29 cellular contexts compared by ENCODE assay signal in genomic region chr10:73296946-73297345, GRCh38.
"Had no signal": no experiment of that assay in that cellular context is flagged by ENCODE, and none has a peak within 500 bp of the region (broad histone marks: within the 10 kb centered on the region; RNA-seq: fewer than 3 reads in every experiment).

No MANE protein-coding gene starts in this region.

- H3K4me1 Mint-ChIP-seq: naive thymus-derived CD8-positive, alpha-beta T cell; nephron progenitor cell; stimulated activated naive CD8-positive, alpha-beta T cell treated with anti-CD3 and anti-CD28 coated beads, Interleukin-15, amount 100 ng/mL, for 72 hours had no signal

- H3K4me3 ChIP-seq: colonic mucosa, esophagus squamous epithelium, heart right ventricle, left lung, ovary, psoas muscle, sigmoid colon, suprapubic skin, transverse colon, vagina had no signal

- H3K9me3 Mint-ChIP-seq: dendritic cell treated with granulocyte-macrophage colony-stimulating factor and Interleukin-4, amounts not matched to agents 40 ng/mL and 50 ng/mL, for 4 days; naive thymus-derived CD8-positive, alpha-beta T cell; nephron progenitor cell; stimulated activated naive CD8-positive, alpha-beta T cell treated with anti-CD3 and anti-CD28 coated beads, Interleukin-15, amount 100 ng/mL, for 72 hours had no signal

- H3K9me3 ChIP-seq: colonic mucosa, esophagus squamous epithelium, heart right ventricle, left lung, ovary, psoas muscle, sigmoid colon, suprapubic skin, transverse colon, vagina had no signal

- H3K27me3 ChIP-seq: colonic mucosa, esophagus squamous epithelium, heart right ventricle, left lung, ovary, sigmoid colon, suprapubic skin, transverse colon, vagina had no signal

- H3K27ac Mint-ChIP-seq: dendritic cell treated with granulocyte-macrophage colony-stimulating factor and Interleukin-4, amounts not matched to agents 40 ng/mL and 50 ng/mL, for 4 days; naive thymus-derived CD8-positive, alpha-beta T cell; nephron progenitor cell had no signal

- H3K4me3 Mint-ChIP-seq: dendritic cell treated with granulocyte-macrophage colony-stimulating factor and Interleukin-4, amounts not matched to agents 40 ng/mL and 50 ng/mL, for 4 days; naive thymus-derived CD8-positive, alpha-beta T cell; nephron progenitor cell; stimulated activated naive CD8-positive, alpha-beta T cell treated with anti-CD3 and anti-CD28 coated beads, Interleukin-15, amount 100 ng/mL, for 72 hours had no signal

- H3K27me3 Mint-ChIP-seq: stimulated activated naive CD8-positive, alpha-beta T cell treated with anti-CD3 and anti-CD28 coated beads, Interleukin-15, amount 100 ng/mL, for 72 hours had no signal

- ATAC-seq: heart right ventricle; left cardiac atrium; left lung; naive thymus-derived CD8-positive, alpha-beta T cell; psoas muscle; right cardiac atrium; stimulated activated naive CD8-positive, alpha-beta T cell treated with anti-CD3 and anti-CD28 coated beads, Interleukin-15, amount 100 ng/mL, for 72 hours had no signal

- DNase-seq: colonic mucosa; effector CD8-positive, alpha-beta T cell; esophagus squamous epithelium; foreskin melanocyte; glutamatergic neuron; heart right ventricle; hippocampal formation; left cardiac atrium; left lung; mesenchymal stem cell; midbrain; naive thymus-derived CD8-positive, alpha-beta T cell; nephron progenitor cell; nucleus accumbens; ovary; posterior cingulate gyrus; psoas muscle; right cardiac atrium; sigmoid colon; stimulated activated CD4-positive, alpha-beta T cell treated with anti-CD3 and anti-CD28 coated beads, Interleukin-15, amount 100 ng/mL, for 24 hours; stimulated activated CD4-positive, alpha-beta T cell treated with anti-CD3 and anti-CD28 coated beads, Interleukin-2, amount 100 ng/mL, for 48 hours; stimulated activated naive CD4-positive, alpha-beta T cell; stimulated activated naive CD8-positive, alpha-beta T cell treated with anti-CD3 and anti-CD28 coated beads, Interleukin-15, amount 100 ng/mL, for 72 hours; transverse colon had no signal

- H3K36me3 ChIP-seq: colonic mucosa, esophagus squamous epithelium, left lung, ovary, sigmoid colon, suprapubic skin, transverse colon, vagina had no signal

- H3K4me1 ChIP-seq: colonic mucosa, esophagus squamous epithelium, heart right ventricle, left lung, psoas muscle, sigmoid colon, suprapubic skin, transverse colon, vagina had no signal

- H3K27ac ChIP-seq: colonic mucosa, esophagus squamous epithelium, heart right ventricle, left lung, ovary, psoas muscle, sigmoid colon, suprapubic skin, transverse colon, vagina had no signal

- FAIRE-seq: endothelial cell of umbilical vein, islet of Langerhans had no signal
